8 cellular contexts compared by ENCODE assay signal in the genomic region with DNA sequence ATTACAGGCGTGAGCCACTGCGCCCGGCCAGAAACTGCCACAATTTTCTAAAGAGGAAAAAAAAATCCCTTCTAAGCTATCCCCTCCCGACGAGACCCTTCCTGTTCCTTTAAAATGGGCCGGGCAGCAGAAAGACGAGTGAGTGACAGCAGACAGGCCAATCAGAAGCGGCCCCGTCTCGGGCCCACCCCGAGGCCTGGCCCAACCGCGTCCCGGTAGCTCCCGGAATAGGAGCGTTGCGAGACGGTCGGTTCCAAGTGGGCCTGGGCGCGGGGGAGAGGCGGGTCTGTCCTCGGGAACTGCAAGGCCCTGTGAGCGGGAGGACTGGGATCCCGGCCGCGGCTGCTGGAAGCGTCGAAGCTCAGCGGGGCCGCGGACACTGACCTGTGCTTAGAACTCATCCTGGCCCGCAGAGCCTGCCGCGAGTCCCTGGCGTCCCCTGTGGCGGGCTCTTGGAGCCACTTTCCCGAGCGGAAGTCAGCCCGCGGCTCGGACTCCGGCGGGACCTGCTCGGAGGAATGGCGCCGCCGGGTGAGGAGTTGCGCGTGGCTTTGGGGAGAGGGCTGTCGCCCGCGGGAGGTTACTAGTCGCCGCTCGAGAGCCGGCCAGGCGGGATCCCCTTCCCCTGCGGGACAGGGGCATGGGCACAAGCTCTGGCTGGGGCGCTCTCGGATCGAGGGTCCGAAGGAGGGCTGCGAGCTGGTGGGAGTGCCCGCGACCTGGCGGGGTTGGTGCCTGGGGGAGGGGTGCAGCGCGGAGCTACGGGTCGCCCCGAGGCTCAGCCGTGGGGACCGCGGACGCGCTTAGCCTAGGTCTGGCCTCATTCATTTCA. TPM values are rescaled to one million over a fixed set of nuclear protein-coding genes. Genes with fewer than 3 reads are reported as not detected.
A peak's percentile ranks its signal among the peaks of the same experiment; 100 is the strongest.
DNase-seq lines count a peak whose midpoint lies in the region; ATAC-seq and TF ChIP-seq lines count a peak whose summit lies in the region.

A gene (minus strand): TSS at position 710 of the 832 bp plus-strand sequence.
A gene (plus strand): TSS at position 492 of the 832 bp plus-strand sequence. CDS start 27 bp downstream, at position 519.

- H3K4me3 Mint-ChIP-seq in T-helper 1 cell treated with Interleukin-12 subunit alpha and Interleukin-12 subunit beta and Interleukin-4 antibody, amounts not matched to agents 30 μg/mL and 1 μg/mL, for 36 hours, result peak within 1 kb of the TSS; percentile 97
- peak within 1 kb of the TSS; percentile 96 for H3K4me3 Mint-ChIP-seq in progenitor cell of endocrine pancreas (ENCODE audit: low read depth)

- H3K27me3 Mint-ChIP-seq in T-helper 1 cell treated with Interleukin-12 subunit alpha and Interleukin-12 subunit beta and Interleukin-4 antibody, amounts not matched to agents 30 μg/mL and 1 μg/mL, for 36 hours (ENCODE audit: low read depth), result peaks cover 9% of the 10 kb centered on the region
- H3K27me3 Mint-ChIP-seq in progenitor cell of endocrine pancreas, result no peaks in the 10 kb centered on the region

- H3K27ac Mint-ChIP-seq in T-helper 1 cell treated with Interleukin-12 subunit alpha and Interleukin-12 subunit beta and Interleukin-4 antibody, amounts not matched to agents 30 μg/mL and 1 μg/mL, for 36 hours, result peak within 1 kb of the TSS; percentile 97
- H3K27ac Mint-ChIP-seq in progenitor cell of endocrine pancreas, result peak within 1 kb of the TSS; percentile 99

- H3K36me3 ChIP-seq in left ventricle myocardium inferior, result peaks cover 6% of the 10 kb centered on the region

- DNase-seq in NCI-H1694 (lab: John Stamatoyannopoulos, UW) (peak; percentile 88), amygdala (lab: John Stamatoyannopoulos, UW) (peak; percentile 77 to 99 (median 96)), left ventricle myocardium inferior (peak; percentile 99), progenitor cell of endocrine pancreas (ENCODE audit: low spot score, unreplicated experiment) (peak; percentile 93), ureter (ENCODE audit: low spot score) (peak; percentile 98)

- intact Hi-C loops in left ventricle myocardium inferior (cut with micrococcal nuclease), result no loop called here

- H3K4me3 ChIP-seq in left ventricle myocardium inferior, result peak within 1 kb of the TSS; percentile 76

- H3K27me3 ChIP-seq in left ventricle myocardium inferior (ENCODE audit: low read depth), result no peaks in the 10 kb centered on the region

- H3K27ac ChIP-seq in left ventricle myocardium inferior (replicated peaks), result peak within 1 kb of the TSS; percentile 98

- H3K9me3 Mint-ChIP-seq in T-helper 1 cell treated with Interleukin-12 subunit alpha and Interleukin-12 subunit beta and Interleukin-4 antibody, amounts not matched to agents 30 μg/mL and 1 μg/mL, for 36 hours, result no peaks in the 10 kb centered on the region
- no peaks in the 10 kb centered on the region for H3K9me3 Mint-ChIP-seq in progenitor cell of endocrine pancreas (ENCODE audit: low read depth)

- TF ChIP-seq CTCF in left ventricle myocardium inferior (IDR thresholded peaks at IDR 0.05; ENCODE audit: borderline replicate concordance) (no peak), progenitor cell of endocrine pancreas (IDR thresholded peaks at IDR 0.05; ENCODE audit: unreplicated experiment) (no peak)

- H3K4me1 ChIP-seq in left ventricle myocardium inferior, result peaks cover 48% of the 10 kb centered on the region

- peak; percentile 92 for ATAC-seq in GM18498 (IDR thresholded peaks at IDR 0.05; ENCODE audit: unreplicated experiment)
- peak; percentile 93 for ATAC-seq in HG02885 (IDR thresholded peaks at IDR 0.05; ENCODE audit: poor library complexity, unreplicated experiment)

- no peaks in the 10 kb centered on the region for H3K9me3 ChIP-seq in left ventricle myocardium inferior (replicated peaks)

- H3K36me3 Mint-ChIP-seq in T-helper 1 cell treated with Interleukin-12 subunit alpha and Interleukin-12 subunit beta and Interleukin-4 antibody, amounts not matched to agents 30 μg/mL and 1 μg/mL, for 36 hours (ENCODE audit: low read depth), result peaks cover 15% of the 10 kb centered on the region
- H3K36me3 Mint-ChIP-seq in progenitor cell of endocrine pancreas (ENCODE audit: insufficient read depth), result peaks cover 9% of the 10 kb centered on the region

- peaks cover 25% of the 10 kb centered on the region for H3K4me1 Mint-ChIP-seq in T-helper 1 cell treated with Interleukin-12 subunit alpha and Interleukin-12 subunit beta and Interleukin-4 antibody, amounts not matched to agents 30 μg/mL and 1 μg/mL, for 36 hours (ENCODE audit: low read depth)
- H3K4me1 Mint-ChIP-seq in progenitor cell of endocrine pancreas (ENCODE audit: low read depth), result peaks cover 16% of the 10 kb centered on the region

RNA-seq across cellular contexts. Expression of the first gene that starts in this region (rescaled TPM):
- total RNA-seq in left ventricle myocardium inferior (3.6 TPM), progenitor cell of endocrine pancreas (5.7 and 6.1 TPM in 2 replicates), ureter (3.1 TPM)

RNA-seq across cellular contexts. Expression of the second gene that starts in this region (rescaled TPM):
- 81.4 TPM for total RNA-seq in left ventricle myocardium inferior
- 213 and 216 TPM in 2 replicates for total RNA-seq in progenitor cell of endocrine pancreas
- 215 TPM for total RNA-seq in ureter

Comparison
In these comparisons a context has a peak if more than half of its experiments do, and no peak if none do; other contexts are left out.
1. Peak in every context shown above with its lines: DNase-seq, ATAC-seq, H3K4me3 ChIP-seq and H3K27ac ChIP-seq.